ENCODE assay signal across 11 cellular contexts in genomic region chr2:28137221-28137620, GRCh38.
DNase-seq lines count a peak whose midpoint lies in the region; ATAC-seq, FAIRE-seq and TF ChIP-seq lines count a peak whose summit lies in the region.
"Had no signal": no experiment of that assay in that cellular context is flagged by ENCODE, and none has a peak within 500 bp of the region (broad histone marks: within the 10 kb centered on the region; RNA-seq: fewer than 3 reads in every experiment).

No MANE protein-coding gene starts in this region.

- TF ChIP-seq CTCF in natural killer cell (IDR thresholded peaks at IDR 0.05), result no peak

- H3K4ac ChIP-seq in mesenchymal stem cell (ENCODE audit: low read depth in 1 of 2, low read length in 2 of 2), result no peak overlapping the region

- H3K18ac ChIP-seq in mesenchymal stem cell (ENCODE audit: low read depth in 1 of 2, low read length in 2 of 2), result no peak overlapping the region

- no peaks in the 10 kb centered on the region for H3K27me3 Mint-ChIP-seq in natural killer cell (ENCODE audit: low read depth in 2 of 2)
- H3K27me3 Mint-ChIP-seq: naive thymus-derived CD4-positive, alpha-beta T cell had no signal

- H4K8ac ChIP-seq in mesenchymal stem cell (ENCODE audit: low read length), result no peak overlapping the region

- H3K36me3 ChIP-seq in ACC112 (ENCODE audit: insufficient read depth, low read length), result no peaks in the 10 kb centered on the region
- peaks cover 3 to 27% of the 10 kb centered on the region in 2 experiments for H3K36me3 ChIP-seq in mesenchymal stem cell (ENCODE audit: control insufficient read depth in 1 of 2, insufficient read depth in 2 of 2, low read depth in 1 of 2, low read length in 2 of 2)

- H3K23ac ChIP-seq in mesenchymal stem cell (ENCODE audit: low read length in 2 of 2), result no peak overlapping the region

- H3K4me3 ChIP-seq in ACC112 (ENCODE audit: low read depth, low read length), result no peak overlapping the region
- no peak overlapping the region for H3K4me3 ChIP-seq in mesenchymal stem cell (ENCODE audit: insufficient read depth in 1 of 2, low read depth in 1 of 2, low read length in 2 of 2)

- H4K91ac ChIP-seq in mesenchymal stem cell (ENCODE audit: low read length), result no peak overlapping the region

- 9% methylated on average over 1 of the region's 2 CpGs for WGBS in mesenchymal stem cell

- peak overlapping the region; percentile 81 for H3K9ac ChIP-seq in mesenchymal stem cell (ENCODE audit: low read length)

- intact Hi-C loops in natural killer cell (cut with micrococcal nuclease), result no loop called here

- no peaks in the 10 kb centered on the region for H3K27me3 ChIP-seq in ACC112 (ENCODE audit: insufficient read depth, low read length)
- no peaks in the 10 kb centered on the region for H3K27me3 ChIP-seq in mesenchymal stem cell (ENCODE audit: control insufficient read depth in 1 of 2, insufficient read depth in 1 of 2, low read length in 2 of 2)

- no peak for FAIRE-seq in HTR-8/SVneo (lab: Jason Lieb, UNC)

- H3K4me1 ChIP-seq in ACC112 (ENCODE audit: control insufficient read depth, insufficient read depth, low read length, unreplicated experiment) (peaks cover 28% of the 10 kb centered on the region), mesenchymal stem cell (ENCODE audit: control insufficient read depth, insufficient read depth, low read depth, low read length) (peaks cover 3% of the 10 kb centered on the region)

- peaks cover 11% of the 10 kb centered on the region for H3K79me1 ChIP-seq in mesenchymal stem cell (replicated peaks; ENCODE audit: low read length, poor library complexity, severe bottlenecking)

- no peak overlapping the region for H3K4me3 Mint-ChIP-seq in natural killer cell
- H3K4me3 Mint-ChIP-seq: naive thymus-derived CD4-positive, alpha-beta T cell had no signal

- H3K27ac Mint-ChIP-seq in natural killer cell, result no peak overlapping the region

- H2BK120ac ChIP-seq in mesenchymal stem cell (ENCODE audit: low read depth, low read length), result no peak overlapping the region

- no peaks in the 10 kb centered on the region for H3K79me2 ChIP-seq in ACC112 (ENCODE audit: control insufficient read depth, insufficient read depth, low read length, unreplicated experiment)

- no peaks in the 10 kb centered on the region for H3K36me3 Mint-ChIP-seq in natural killer cell

- no peak overlapping the region for H3K4me2 ChIP-seq in mesenchymal stem cell (ENCODE audit: low read length, poor library complexity, severe bottlenecking)

- H3K27ac ChIP-seq in ACC112 (ENCODE audit: low read depth, low read length) (peak overlapping the region; percentile 53), mesenchymal stem cell (ENCODE audit: low read length, poor library complexity, severe bottlenecking) (no peak overlapping the region)

- H3K4me1 Mint-ChIP-seq in natural killer cell, result peaks cover 14 to 28% of the 10 kb centered on the region in 2 donors

- DNase-seq in HTR-8/SVneo (ENCODE audit: insufficient read length, low spot score) (peak; percentile 27), brain pericyte (ENCODE audit: low read depth, low spot score) (peak; percentile 72), mesenchymal stem cell (peak; percentile 73), NCI-H187 (lab: John Stamatoyannopoulos, UW) (no peak), natural killer cell (no peak), NCI-H524 treated with DMSO at 0.1 percent for 48 hours (lab: John Stamatoyannopoulos, UW) (no peak)
- DNase-seq: Caco-2; naive thymus-derived CD4-positive, alpha-beta T cell; NCI-H146 had no signal

- ATAC-seq in natural killer cell (no peak), HG03039 (IDR thresholded peaks at IDR 0.05; ENCODE audit: unreplicated experiment) (no peak)
- ATAC-seq: naive thymus-derived CD4-positive, alpha-beta T cell had no signal

- no peak overlapping the region for H2BK5ac ChIP-seq in mesenchymal stem cell (ENCODE audit: low read depth, low read length, poor library complexity, severe bottlenecking)

- no peak overlapping the region for H3K14ac ChIP-seq in mesenchymal stem cell (ENCODE audit: low read length in 2 of 2)

- H3K9me3 Mint-ChIP-seq in natural killer cell, result no peaks in the 10 kb centered on the region

- no peaks in the 10 kb centered on the region for H3K9me3 ChIP-seq in mesenchymal stem cell (ENCODE audit: control insufficient read depth, low read length)
- H3K9me3 ChIP-seq: Caco-2 had no signal

- H2BK12ac ChIP-seq in mesenchymal stem cell (ENCODE audit: low read length in 2 of 2), result no peak overlapping the region

- H2BK15ac ChIP-seq in mesenchymal stem cell (ENCODE audit: low read depth, poor library complexity, severe bottlenecking), result no peak overlapping the region

- no peak overlapping the region for H2AFZ ChIP-seq in ACC112 (ENCODE audit: low read length, unreplicated experiment)
- H2AFZ ChIP-seq in mesenchymal stem cell (ENCODE audit: low read depth, low read length), result no peak overlapping the region

- H2AK5ac ChIP-seq in mesenchymal stem cell (ENCODE audit: low read length, severe bottlenecking), result no peak overlapping the region

Comparison
In these comparisons a context has a peak if more than half of its experiments do, and no peak if none do; other contexts are left out.
1. DNase-seq: peak in HTR-8/SVneo (single experiment), brain pericyte (single experiment) and mesenchymal stem cell (single experiment); none in NCI-H187 (0 of 2), natural killer cell (single experiment) and NCI-H524 treated with DMSO at 0.1 percent for 48 hours (single experiment).